Comparison of ENCODE assay signal across 8 cellular contexts in genomic region chr13:97222934-97223710, GRCh38. TPM values are rescaled to one million over a fixed set of nuclear protein-coding genes. Genes with fewer than 3 reads are reported as not detected.
DNase-seq lines count a peak whose midpoint lies in the region; ATAC-seq and TF ChIP-seq lines count a peak whose summit lies in the region.

No MANE protein-coding gene starts in this region.

- peaks cover 13% of the 10 kb centered on the region for H3F3A ChIP-seq in Loucy (ENCODE audit: low read depth)

- H3K36me3 ChIP-seq in ES-I3 (ENCODE audit: insufficient read depth, low read length) (no peaks in the 10 kb centered on the region), Loucy (ENCODE audit: insufficient read depth, low read length) (no peaks in the 10 kb centered on the region), mucosa of descending colon (ENCODE audit: low read depth) (no peaks in the 10 kb centered on the region)

- intact Hi-C loops in mucosa of descending colon (cut with DNase I, micrococcal nuclease) = loop anchor here (5.0 to 10.0 kb wide), 5 partner anchors 81 to 122 kb away; no protein-coding TSS in a partner anchor

- DNase-seq in cardiac fibroblast (ENCODE audit: low read depth in 2 of 2) (peak in 1 of 2 donors; percentile 24), mucosa of descending colon (no peak), DMS153 treated with DMSO at 0.1 percent for 48 hours (lab: John Stamatoyannopoulos, UW; ENCODE audit: unreplicated experiment) (no peak), omental fat pad (ENCODE audit: low spot score) (no peak)

- H3K79me2 ChIP-seq in Loucy (ENCODE audit: insufficient read depth, low read length) = peaks cover 48% of the 10 kb centered on the region

- no peak overlapping the region for H2AFZ ChIP-seq in Loucy (ENCODE audit: low read length)

- H3K9me3 ChIP-seq in ES-I3 (ENCODE audit: control insufficient read depth, insufficient read depth, low read length) = no peaks in the 10 kb centered on the region
- no peaks in the 10 kb centered on the region for H3K9me3 ChIP-seq in Loucy (ENCODE audit: insufficient read depth, low read depth, low read length)
- no peaks in the 10 kb centered on the region for H3K9me3 ChIP-seq in mucosa of descending colon

- peak overlapping the region; percentile 66; the same call in 1 of the 2 replicates for H3K9ac ChIP-seq in ES-I3 (ENCODE audit: low read depth, low read length)
- peak overlapping the region; percentile 83 for H3K9ac ChIP-seq in Loucy (ENCODE audit: low read depth, low read length, poor library complexity, severe bottlenecking)

- H3K4me3 ChIP-seq in Loucy (ENCODE audit: low read length, poor library complexity, severe bottlenecking) (peak overlapping the region; percentile 92), cardiac fibroblast (replicated peaks in 1 of 2; ENCODE audit: low read depth in 2 of 2, low read length in 2 of 2) (peak overlapping the region; percentile 67 to 74), mucosa of descending colon (peak overlapping the region; percentile 20)

- no peak for TF ChIP-seq CTCF in Loucy (conservative IDR thresholded peaks at IDR 0.05; ENCODE audit: low read length)
- no peak for TF ChIP-seq CTCF in cardiac fibroblast (IDR thresholded peaks at IDR 0.05; ENCODE audit: low read depth, low read length)
- TF ChIP-seq CTCF in mucosa of descending colon (IDR thresholded peaks at IDR 0.05) = no peak
- TF ChIP-seq CTCF in omental fat pad (IDR thresholded peaks at IDR 0.05) = no peak

- H4K20me1 ChIP-seq in Loucy (ENCODE audit: insufficient read depth, low read length, poor library complexity, severe bottlenecking) = peaks cover 5% of the 10 kb centered on the region

- no peaks in the 10 kb centered on the region for H3K9me2 ChIP-seq in Loucy (replicated peaks; ENCODE audit: low read depth, low read length)

- H3K4me1 ChIP-seq in ES-I3 (ENCODE audit: insufficient read depth, low read length) (peaks cover 21% of the 10 kb centered on the region), Loucy (ENCODE audit: insufficient read depth, low read length, poor library complexity, severe bottlenecking) (peaks cover 51% of the 10 kb centered on the region), mucosa of descending colon (ENCODE audit: low read depth) (peaks cover 37% of the 10 kb centered on the region)

- peak overlapping the region; percentile 93 for H3K4me2 ChIP-seq in Loucy (ENCODE audit: low read depth, low read length, poor library complexity, severe bottlenecking)

- ATAC-seq in mucosa of descending colon (no peak), HG03196 (IDR thresholded peaks at IDR 0.05; ENCODE audit: unreplicated experiment) (no peak), HG03097 (IDR thresholded peaks at IDR 0.05; ENCODE audit: low FRiP score, unreplicated experiment) (no peak), omental fat pad (ENCODE audit: low FRiP score) (no peak)

- H3K27me3 ChIP-seq in Loucy (ENCODE audit: insufficient read depth, low read length, poor library complexity, severe bottlenecking) = no peaks in the 10 kb centered on the region

RNA-seq across cellular contexts. Expression of gene MBNL2, which starts 1.0 kb away (rescaled TPM):
- total RNA-seq in mucosa of descending colon (10 to 100 TPM; 41.0 to 75.1 (median 47.2) TPM), omental fat pad (100 to 1,000 TPM; 105 to 132 (median 123) TPM)

Comparison
In these comparisons a context has a peak if more than half of its experiments do, and no peak if none do; other contexts are left out.
1. H3K4me3 ChIP-seq: peak in every context shown above with its lines; median percentile 92 in Loucy; 70 in cardiac fibroblast; 20 in mucosa of descending colon.